17 cellular contexts compared by ENCODE assay signal in the genomic region with DNA sequence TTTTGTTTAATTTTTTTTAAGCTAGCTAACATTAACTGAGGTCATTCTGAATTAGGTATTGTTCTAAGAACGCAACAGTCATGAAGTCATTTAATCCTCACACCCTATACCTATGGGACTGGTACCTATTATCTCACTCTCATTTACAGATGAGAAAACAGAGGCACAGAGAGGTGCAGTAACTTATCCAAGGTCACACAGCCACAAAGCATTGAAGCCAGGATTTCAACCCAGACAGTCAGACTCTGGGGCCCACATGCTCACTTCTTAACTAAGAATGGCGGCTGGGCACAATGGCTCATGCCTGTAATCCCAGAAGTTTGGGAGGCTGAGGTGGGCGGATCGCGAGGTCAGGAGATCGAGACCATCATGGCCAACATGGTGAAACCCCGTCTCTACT. TPM values are rescaled to one million over a fixed set of nuclear protein-coding genes. Genes with fewer than 3 reads are reported as not detected.
DNase-seq lines count a peak whose midpoint lies in the region; ATAC-seq and TF ChIP-seq lines count a peak whose summit lies in the region.
"Had no signal": no experiment of that assay in that cellular context is flagged by ENCODE, and none has a peak within 500 bp of the region (broad histone marks: within the 10 kb centered on the region; RNA-seq: fewer than 3 reads in every experiment).

No MANE protein-coding gene starts in this region.

- no peak overlapping the region for H2AFZ ChIP-seq in ACC112 (ENCODE audit: low read length, unreplicated experiment)

- no TSS peak for BruUV-seq in MCF 10A (replicated peaks; lab: Mats Ljungman, UMichigan)

- H3K27ac ChIP-seq in breast epithelium (no peak overlapping the region), ACC112 (ENCODE audit: low read depth, low read length) (peak overlapping the region; percentile 92; the same call in 1 of the 2 replicates), RWPE1 (peak overlapping the region; percentile 95), epithelial cell of prostate (peak overlapping the region; percentile 88)
- H3K27ac ChIP-seq: C4-2B had no signal

- TF ChIP-seq CTCF in MCF 10A (IDR thresholded peaks at IDR 0.05; ENCODE audit: unreplicated experiment) (no peak), breast epithelium (IDR thresholded peaks at IDR 0.05) (no peak), RWPE1 (conservative IDR thresholded peaks at IDR 0.05; ENCODE audit: low read depth) (no peak)

- no peaks in the 10 kb centered on the region for H3K27me3 Mint-ChIP-seq in MCF 10A (ENCODE audit: insufficient read depth, unreplicated experiment)

- POLR2A ChIA-PET in MCF 10A (lab: Yijun Ruan, JAX) (interaction anchor here (1.1 kb wide), 1 partner anchor 33 kb away, joined by 3 read pairs; no protein-coding TSS in a partner anchor), RWPE1 (lab: Yijun Ruan, JAX; ENCODE audit: low non-redundant PET) (no interaction called here)

- H3K4me1 Mint-ChIP-seq in MCF 10A (ENCODE audit: insufficient read depth, unreplicated experiment): peaks cover 12% of the 10 kb centered on the region
- H3K4me1 Mint-ChIP-seq: B cell; CD8-positive, alpha-beta memory T cell had no signal

- no peak for TF ChIP-seq POLR2A in breast epithelium (IDR thresholded peaks at IDR 0.05)

- no peak overlapping the region for H3K4me3 ChIP-seq in breast epithelium
- no peak overlapping the region for H3K4me3 ChIP-seq in ACC112 (ENCODE audit: low read depth, low read length)

- no peaks in the 10 kb centered on the region for H3K36me3 Mint-ChIP-seq in MCF 10A (ENCODE audit: insufficient read depth, unreplicated experiment)
- H3K36me3 Mint-ChIP-seq: CD8-positive, alpha-beta memory T cell had no signal

- peak overlapping the region; percentile 96 for H3K27ac Mint-ChIP-seq in MCF 10A (ENCODE audit: low read depth, unreplicated experiment)
- H3K27ac Mint-ChIP-seq: B cell; CD8-positive, alpha-beta memory T cell; H9; IgD-negative memory B cell had no signal

- H3K4me3 Mint-ChIP-seq in MCF 10A (ENCODE audit: unreplicated experiment): no peak overlapping the region
- H3K4me3 Mint-ChIP-seq: B cell; CD8-positive, alpha-beta memory T cell; H9; IgD-negative memory B cell had no signal

- H3K79me2 ChIP-seq in ACC112 (ENCODE audit: control insufficient read depth, insufficient read depth, low read length, unreplicated experiment): no peaks in the 10 kb centered on the region

- H3K9me3 Mint-ChIP-seq in MCF 10A (ENCODE audit: unreplicated experiment): no peaks in the 10 kb centered on the region
- H3K9me3 Mint-ChIP-seq: CD8-positive, alpha-beta memory T cell; H9; IgD-negative memory B cell had no signal

- ATAC-seq in HG02678 (IDR thresholded peaks at IDR 0.05; ENCODE audit: unreplicated experiment): no peak

- no peaks in the 10 kb centered on the region for H3K27me3 ChIP-seq in breast epithelium
- H3K27me3 ChIP-seq in ACC112 (ENCODE audit: insufficient read depth, low read length): peaks cover 5% of the 10 kb centered on the region; the same call in 1 of the 2 replicates

- H3K9me3 ChIP-seq in breast epithelium: no peaks in the 10 kb centered on the region

- no peak for DNase-seq in MCF 10A (ENCODE audit: unreplicated experiment)
- no peak for DNase-seq in breast epithelium (ENCODE audit: low spot score in 2 of 2)
- no peak for DNase-seq in RWPE1 (ENCODE audit: low spot score)
- DNase-seq in epithelial cell of prostate (ENCODE audit: low read depth, low spot score): no peak
- no peak for DNase-seq in cerebellar cortex (ENCODE audit: low spot score)
- no peak for DNase-seq in stimulated activated CD4-positive, alpha-beta T cell treated with anti-CD3 and anti-CD28 coated beads, Interleukin-4, amount 100 ng/mL, for 4 hours
- DNase-seq: 8988T; CD8-positive, alpha-beta memory T cell; DMS53; GF-D8; H9 had no signal

- intact Hi-C loops in MCF 10A (cut with micrococcal nuclease) (loop anchor here (10.0 kb wide), 1 partner anchor 383 kb away; the partner anchor contains the start of gene SDSL), breast epithelium (cut with DNase I; ENCODE audit: low total_unique reads) (loop anchor here (10.0 kb wide), 1 partner anchor 503 kb away; no protein-coding TSS in a partner anchor)

- CTCF ChIA-PET in MCF 10A (lab: Yijun Ruan, JAX) (interaction anchor here (1.0 to 1.5 kb wide), 2 partner anchors 57 to 131 kb away, joined by 5 to 6 read pairs; no protein-coding TSS in a partner anchor), RWPE1 (lab: Yijun Ruan, JAX) (interaction anchor here (0.8 to 1.3 kb wide), 2 partner anchors 8 to 111 kb away, joined by 3 read pairs; no protein-coding TSS in a partner anchor)

- H3K36me3 ChIP-seq in breast epithelium (no peaks in the 10 kb centered on the region), ACC112 (ENCODE audit: insufficient read depth, low read length) (no peaks in the 10 kb centered on the region)

- H3K4me1 ChIP-seq in breast epithelium: no peaks in the 10 kb centered on the region
- H3K4me1 ChIP-seq in ACC112 (ENCODE audit: control insufficient read depth, insufficient read depth, low read length, unreplicated experiment): peaks cover 16% of the 10 kb centered on the region

RNA-seq across cellular contexts. Expression of gene DTX1, which starts 15.0 kb away (rescaled TPM):
- total RNA-seq in MCF 10A (2022) (not detected in 2 replicates), breast epithelium (10 to 100 TPM in 2 of 3 donors, 1 to 10 TPM in 1; 7.9 to 46.6 (median 20.0) TPM)
- total RNA-seq: HT-29 had no signal

Comparison
In these comparisons a context has a peak if more than half of its experiments do, and no peak if none do; other contexts are left out.
1. H3K27ac ChIP-seq: peak in ACC112 (single experiment), RWPE1 (single experiment) and epithelial cell of prostate (single experiment); none in breast epithelium (0 of 2).